Comparison of ENCODE assay signal across 8 cellular contexts in the genomic region with DNA sequence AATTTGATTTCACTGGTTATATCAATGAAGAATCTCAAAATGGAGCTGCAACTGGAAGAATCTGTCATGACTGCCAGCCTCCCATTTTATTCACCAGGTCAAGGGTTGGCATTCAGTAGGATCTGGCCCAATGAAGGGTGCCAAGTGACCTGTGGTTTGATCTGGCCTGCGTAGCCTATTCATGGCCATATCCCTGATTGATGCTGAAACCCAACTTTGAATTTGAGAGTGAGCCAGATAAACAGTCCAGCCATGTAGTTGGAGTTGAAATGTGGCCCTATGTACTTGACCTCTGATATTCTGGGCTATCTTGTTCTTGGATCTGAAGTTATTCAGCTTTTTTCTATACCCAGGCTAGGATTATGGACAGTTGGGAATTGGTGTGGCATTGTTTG. TPM values are rescaled to one million over a fixed set of nuclear protein-coding genes. Genes with fewer than 3 reads are reported as not detected.
DNase-seq lines count a peak whose midpoint lies in the region; ATAC-seq and TF ChIP-seq lines count a peak whose summit lies in the region.

No MANE protein-coding gene starts in this region.

- H3K9me3 ChIP-seq in Peyer's patch, result no peaks in the 10 kb centered on the region

- no peak for ATAC-seq in HG03439 (IDR thresholded peaks at IDR 0.05; ENCODE audit: unreplicated experiment)

- H3K36me3 ChIP-seq in Peyer's patch (peaks cover 0 to 3% (median 0%) of the 10 kb centered on the region in 3 donors), rectal smooth muscle tissue (ENCODE audit: control insufficient read depth, insufficient read depth, low read length) (no peaks in the 10 kb centered on the region)

- H3K27ac ChIP-seq in Peyer's patch (peak overlapping the region in 3 of 4 donors; percentile 94 to 99 (median 97)), rectal smooth muscle tissue (ENCODE audit: low read depth, low read length) (peak overlapping the region; percentile 48)

- no peak for TF ChIP-seq CTCF in Peyer's patch (IDR thresholded peaks at IDR 0.05)

- H3K4me3 ChIP-seq in Peyer's patch (peak overlapping the region in 3 of 4 donors; percentile 74 to 96 (median 91)), rectal smooth muscle tissue (ENCODE audit: low read length) (peak overlapping the region; percentile 96)

- peaks cover 0 to 33% (median 4%) of the 10 kb centered on the region in 4 donors for H3K4me1 ChIP-seq in Peyer's patch
- H3K4me1 ChIP-seq in rectal smooth muscle tissue (ENCODE audit: control insufficient read depth, insufficient read depth, low read length), result peaks cover 14% of the 10 kb centered on the region

- TF ChIP-seq POLR2A in Peyer's patch (IDR thresholded peaks at IDR 0.05), result no peak

- H3K27me3 ChIP-seq in Peyer's patch (no peaks in the 10 kb centered on the region), rectal smooth muscle tissue (ENCODE audit: control insufficient read depth, insufficient read depth, low read length) (no peaks in the 10 kb centered on the region)

- H3K9ac ChIP-seq in rectal smooth muscle tissue (ENCODE audit: low read length), result no peak overlapping the region

- DNase-seq in EL, result peak; percentile 15
- DNase-seq in Peyer's patch, result peak in 1 of 3 donors; percentile 51
- DNase-seq in fibroblast of gingiva (ENCODE audit: low read depth), result peak; percentile 48
- no peak for DNase-seq in NCI-H446 (lab: John Stamatoyannopoulos, UW)
- no peak for DNase-seq in epidermal melanocyte (ENCODE audit: insufficient read length, low spot score)
- no peak for DNase-seq in GM03348 (ENCODE audit: low spot score)

RNA-seq across cellular contexts. Expression of a gene that starts 1.5 kb away (rescaled TPM):
- total RNA-seq in Peyer's patch, result 10 to 100 TPM; 39.4 to 74.4 (median 53.2) TPM

Comparison
In these comparisons a context has a peak if more than half of its experiments do, and no peak if none do; other contexts are left out.
1. DNase-seq: peak in EL (single experiment) and fibroblast of gingiva (single experiment); none in NCI-H446 (0 of 2), epidermal melanocyte (single experiment) and GM03348 (single experiment).